12 cellular contexts compared by ENCODE assay signal in the genomic region with DNA sequence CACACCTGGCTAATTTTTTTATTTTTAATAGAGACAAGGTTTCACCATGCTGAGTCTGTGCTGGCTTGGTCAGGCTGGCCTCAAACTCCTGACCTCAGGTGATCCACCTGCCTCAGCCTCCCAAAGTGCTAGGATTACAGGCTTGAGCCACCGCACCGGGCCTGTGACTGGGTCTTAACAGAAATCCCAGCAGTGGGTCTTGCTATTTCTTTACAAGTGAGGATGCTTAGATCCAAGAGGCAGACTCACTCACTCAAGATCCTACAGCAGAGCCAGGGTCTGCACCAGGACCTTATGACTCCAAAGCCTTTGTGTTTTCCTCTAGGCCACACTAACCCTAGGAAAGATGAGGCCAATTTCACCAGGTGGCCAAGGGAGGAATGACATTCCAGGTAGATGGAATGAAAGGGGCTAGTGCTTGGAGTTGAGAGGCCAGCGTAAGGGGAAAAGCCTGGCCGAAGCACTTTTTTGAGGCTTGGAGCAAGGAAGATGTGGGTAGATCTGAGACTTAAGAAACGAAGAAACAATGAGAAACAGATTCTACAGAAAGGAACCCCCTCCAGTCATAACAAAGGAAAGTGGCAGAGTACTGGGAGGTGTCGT. TPM values are rescaled to one million over a fixed set of nuclear protein-coding genes. Genes with fewer than 3 reads are reported as not detected.
DNase-seq lines count a peak whose midpoint lies in the region; ATAC-seq lines count a peak whose summit lies in the region.
"Had no signal": no experiment of that assay in that cellular context is flagged by ENCODE, and none has a peak within 500 bp of the region (broad histone marks: within the 10 kb centered on the region; RNA-seq: fewer than 3 reads in every experiment).

No MANE protein-coding gene starts in this region.

- H3K4me1 Mint-ChIP-seq in stimulated activated naive CD8-positive, alpha-beta T cell treated with anti-CD3 and anti-CD28 coated beads, Interleukin-15, amount 100 ng/mL, for 72 hours, result peaks cover 72% of the 10 kb centered on the region
- peaks cover 46% of the 10 kb centered on the region for H3K4me1 Mint-ChIP-seq in activated T-helper 1 cell treated with anti-CD3 and anti-CD28 coated beads, Interleukin-12 subunit alpha, Interleukin-12 subunit beta, Interleukin-2, Interleukin-4 antibody, amounts not matched to agents 30 ng/mL and 10 ng/mL and 1 ng/mL, durations not matched to agents 14 hours and 24 hours and 36 hours (ENCODE audit: low read depth)

- peaks cover 18% of the 10 kb centered on the region for H3K36me3 Mint-ChIP-seq in activated T-helper 1 cell treated with anti-CD3 and anti-CD28 coated beads, Interleukin-12 subunit alpha, Interleukin-12 subunit beta, Interleukin-2, Interleukin-4 antibody, amounts not matched to agents 30 ng/mL and 10 ng/mL and 1 ng/mL, durations not matched to agents 14 hours and 24 hours and 36 hours (ENCODE audit: low read depth)

- H3K27me3 Mint-ChIP-seq in stimulated activated naive CD8-positive, alpha-beta T cell treated with anti-CD3 and anti-CD28 coated beads, Interleukin-15, amount 100 ng/mL, for 72 hours, result no peaks in the 10 kb centered on the region
- no peaks in the 10 kb centered on the region for H3K27me3 Mint-ChIP-seq in activated T-helper 1 cell treated with anti-CD3 and anti-CD28 coated beads, Interleukin-12 subunit alpha, Interleukin-12 subunit beta, Interleukin-2, Interleukin-4 antibody, amounts not matched to agents 30 ng/mL and 10 ng/mL and 1 ng/mL, durations not matched to agents 14 hours and 24 hours and 36 hours (ENCODE audit: insufficient read depth)

- no peak for ATAC-seq in stimulated activated naive CD8-positive, alpha-beta T cell treated with anti-CD3 and anti-CD28 coated beads, Interleukin-15, Interleukin-2, amounts not matched to agents 100 U/mL and 50 U/mL, for 24 hours
- no peak for ATAC-seq in stimulated activated naive CD8-positive, alpha-beta T cell treated with anti-CD3 and anti-CD28 coated beads, Interleukin-15, amount 100 ng/mL, for 72 hours
- no peak for ATAC-seq in GM21367 (IDR thresholded peaks at IDR 0.05; ENCODE audit: unreplicated experiment)
- ATAC-seq in HG02798 (IDR thresholded peaks at IDR 0.05; ENCODE audit: poor library complexity, unreplicated experiment), result no peak
- no peak for ATAC-seq in HG03095 (IDR thresholded peaks at IDR 0.05; ENCODE audit: unreplicated experiment)
- ATAC-seq: activated naive CD4-positive, alpha-beta T cell treated with anti-CD3 and anti-CD28 coated beads, Interleukin-2, amount 50 U/mL, for 72 hours had no signal

- peak; percentile 1 for DNase-seq in stimulated activated naive CD8-positive, alpha-beta T cell treated with anti-CD3 and anti-CD28 coated beads, Interleukin-15, Interleukin-2, amounts not matched to agents 100 U/mL and 50 U/mL, for 24 hours
- no peak for DNase-seq in stimulated activated naive CD8-positive, alpha-beta T cell treated with anti-CD3 and anti-CD28 coated beads, Interleukin-15, amount 100 ng/mL, for 72 hours
- DNase-seq in activated T-helper 1 cell treated with anti-CD3 and anti-CD28 coated beads, Interleukin-12 subunit alpha, Interleukin-12 subunit beta, Interleukin-2, Interleukin-4 antibody, amounts not matched to agents 30 ng/mL and 10 ng/mL and 1 ng/mL, durations not matched to agents 14 hours and 24 hours and 36 hours (ENCODE audit: low spot score), result no peak
- DNase-seq in mesenteric fat pad (ENCODE audit: low spot score), result peak; percentile 47
- DNase-seq: erythroblast; glutamatergic neuron; MV-4-11; stimulated activated CD4-positive, alpha-beta T cell treated with anti-CD3 and anti-CD28 coated beads, Interleukin-2, amount 100 ng/mL, for 24 hours had no signal

- no peak overlapping the region for H3K27ac Mint-ChIP-seq in stimulated activated naive CD8-positive, alpha-beta T cell treated with anti-CD3 and anti-CD28 coated beads, Interleukin-15, amount 100 ng/mL, for 72 hours
- peak overlapping the region; percentile 35 for H3K27ac Mint-ChIP-seq in activated T-helper 1 cell treated with anti-CD3 and anti-CD28 coated beads, Interleukin-12 subunit alpha, Interleukin-12 subunit beta, Interleukin-2, Interleukin-4 antibody, amounts not matched to agents 30 ng/mL and 10 ng/mL and 1 ng/mL, durations not matched to agents 14 hours and 24 hours and 36 hours

- peak overlapping the region in 1 of 2 donors; percentile 3 for H3K4me3 Mint-ChIP-seq in stimulated activated naive CD8-positive, alpha-beta T cell treated with anti-CD3 and anti-CD28 coated beads, Interleukin-15, amount 100 ng/mL, for 72 hours
- no peak overlapping the region for H3K4me3 Mint-ChIP-seq in activated T-helper 1 cell treated with anti-CD3 and anti-CD28 coated beads, Interleukin-12 subunit alpha, Interleukin-12 subunit beta, Interleukin-2, Interleukin-4 antibody, amounts not matched to agents 30 ng/mL and 10 ng/mL and 1 ng/mL, durations not matched to agents 14 hours and 24 hours and 36 hours

- no peaks in the 10 kb centered on the region for H3K9me3 Mint-ChIP-seq in stimulated activated naive CD8-positive, alpha-beta T cell treated with anti-CD3 and anti-CD28 coated beads, Interleukin-15, amount 100 ng/mL, for 72 hours
- H3K9me3 Mint-ChIP-seq in activated T-helper 1 cell treated with anti-CD3 and anti-CD28 coated beads, Interleukin-12 subunit alpha, Interleukin-12 subunit beta, Interleukin-2, Interleukin-4 antibody, amounts not matched to agents 30 ng/mL and 10 ng/mL and 1 ng/mL, durations not matched to agents 14 hours and 24 hours and 36 hours, result no peaks in the 10 kb centered on the region
- H3K9me3 Mint-ChIP-seq: activated naive CD4-positive, alpha-beta T cell treated with anti-CD3 and anti-CD28 coated beads, Interleukin-2, amount 50 U/mL, for 72 hours had no signal

- intact Hi-C loops in activated T-helper 1 cell treated with anti-CD3 and anti-CD28 coated beads, Interleukin-12 subunit alpha, Interleukin-12 subunit beta, Interleukin-2, Interleukin-4 antibody, amounts not matched to agents 30 ng/mL and 10 ng/mL and 1 ng/mL, durations not matched to agents 14 hours and 24 hours and 36 hours (cut with micrococcal nuclease), result loop anchor here (10.0 kb wide), 1 partner anchor 682 kb away; a partner anchor contains a TSS

RNA-seq across cellular contexts. Expression of a gene that starts 5.7 kb away (rescaled TPM):
- 375 and 381 TPM in 2 replicates for total RNA-seq in activated T-helper 1 cell treated with anti-CD3 and anti-CD28 coated beads, Interleukin-12 subunit alpha, Interleukin-12 subunit beta, Interleukin-2, Interleukin-4 antibody, amounts not matched to agents 30 ng/mL and 10 ng/mL and 1 ng/mL, durations not matched to agents 14 hours and 24 hours and 36 hours
- 130 TPM for total RNA-seq in mesenteric fat pad

RNA-seq across cellular contexts. Expression of a gene that starts 6.4 kb away (rescaled TPM):
- total RNA-seq in activated T-helper 1 cell treated with anti-CD3 and anti-CD28 coated beads, Interleukin-12 subunit alpha, Interleukin-12 subunit beta, Interleukin-2, Interleukin-4 antibody, amounts not matched to agents 30 ng/mL and 10 ng/mL and 1 ng/mL, durations not matched to agents 14 hours and 24 hours and 36 hours, result 191 and 199 TPM in 2 replicates
- 106 TPM for total RNA-seq in mesenteric fat pad

Comparison
In these comparisons a context has a peak if more than half of its experiments do, and no peak if none do; other contexts are left out.
1. DNase-seq: peak in stimulated activated naive CD8-positive, alpha-beta T cell treated with anti-CD3 and anti-CD28 coated beads, Interleukin-15, Interleukin-2, amounts not matched to agents 100 U/mL and 50 U/mL, for 24 hours (single experiment) and mesenteric fat pad (single experiment); none in stimulated activated naive CD8-positive, alpha-beta T cell treated with anti-CD3 and anti-CD28 coated beads, Interleukin-15, amount 100 ng/mL, for 72 hours (0 of 2) and activated T-helper 1 cell treated with anti-CD3 and anti-CD28 coated beads, Interleukin-12 subunit alpha, Interleukin-12 subunit beta, Interleukin-2, Interleukin-4 antibody, amounts not matched to agents 30 ng/mL and 10 ng/mL and 1 ng/mL, durations not matched to agents 14 hours and 24 hours and 36 hours (single experiment).